Comparison of ENCODE assay signal across 10 cellular contexts in genomic region chr1:28313710-28314510, GRCh38. TPM values are rescaled to one million over a fixed set of nuclear protein-coding genes. Genes with fewer than 3 reads are reported as not detected.
DNase-seq lines count a peak whose midpoint lies in the region; ATAC-seq, FAIRE-seq and TF ChIP-seq lines count a peak whose summit lies in the region.
"Had no signal": no experiment of that assay in that cellular context is flagged by ENCODE, and none has a peak within 500 bp of the region (broad histone marks: within the 10 kb centered on the region; RNA-seq: fewer than 3 reads in every experiment).

No MANE protein-coding gene starts in this region.

- CTCF ChIA-PET in H1 (lab: Charles Lee; ENCODE audit: partially characterized antibody), result interaction anchor here (1.1 to 2.2 kb wide), 3 partner anchors 9 to 65 kb away, joined by 3 to 7 read pairs (median 4); no protein-coding TSS in a partner anchor
- CTCF ChIA-PET in activated CD8-positive, alpha-beta T cell treated with anti-CD3 and anti-CD28 coated beads, Interleukin-2, amount 10 ng/mL, durations not matched to agents 7 days and 5 days (lab: Charles Lee), result interaction anchor here (1.0 to 1.2 kb wide), 2 partner anchors 15 to 46 kb away, joined by 3 to 4 read pairs; partner anchors contain the start of gene MED18

- H3K4me3 ChIP-seq in MG63 (no peak overlapping the region), H1 (ENCODE audit: extremely low read depth in 1 of 4, insufficient read depth in 2 of 4, low read depth in 3 of 4, low read length in 4 of 4) (no peak overlapping the region), WERI-Rb-1 (ENCODE audit: low read depth, low read length) (no peak overlapping the region)

- DNase-seq in MG63 (peak; percentile 65), H1 (ENCODE audit: low read depth in 1 of 2, low spot score in 2 of 2) (no peak), mucosa of gallbladder (ENCODE audit: low spot score) (peak; percentile 74), WERI-Rb-1 (no peak)
- DNase-seq in stimulated activated CD4-positive, alpha-beta T cell treated with anti-CD3 and anti-CD28 coated beads, Interleukin-12 subunit alpha, Interleukin-12 subunit beta, amount 100 ng/mL, for 4 hours, result no peak
- no peak for DNase-seq in stimulated activated CD4-positive, alpha-beta T cell treated with anti-CD3 and anti-CD28 coated beads, Interleukin-4, amount 100 ng/mL, for 24 hours
- DNase-seq in activated CD8-positive, alpha-beta T cell treated with anti-CD3 and anti-CD28 coated beads, Interleukin-2, amount 10 ng/mL, durations not matched to agents 7 days and 5 days, result no peak
- DNase-seq: central memory CD4-positive, alpha-beta T cell had no signal

- no peaks in the 10 kb centered on the region for H3K79me2 ChIP-seq in H1 (ENCODE audit: control insufficient read depth in 1 of 2, insufficient read depth in 2 of 2, low read length in 2 of 2)

- H3K27me3 ChIP-seq in MG63 (no peaks in the 10 kb centered on the region), H1 (replicated peaks in 1 of 4; ENCODE audit: control insufficient read depth in 3 of 4, extremely low read depth in 1 of 4, insufficient read depth in 3 of 4, low read length in 3 of 4) (no peaks in the 10 kb centered on the region), WERI-Rb-1 (ENCODE audit: insufficient read depth, low read depth, severe bottlenecking) (peaks cover under 1% of the 10 kb centered on the region)

- FAIRE-seq in H1 (lab: Jason Lieb, UNC), result no peak

- peak overlapping the region; percentile 89 for H4K8ac ChIP-seq in H1 (ENCODE audit: extremely low read depth, insufficient read depth, low read length)

- no peaks in the 10 kb centered on the region for H3K36me3 ChIP-seq in MG63
- H3K36me3 ChIP-seq in H1 (ENCODE audit: control insufficient read depth in 2 of 4, insufficient read depth in 4 of 4, low read length in 3 of 4), result no peaks in the 10 kb centered on the region
- H3K36me3 ChIP-seq in WERI-Rb-1, result no peaks in the 10 kb centered on the region

- H3K4me1 Mint-ChIP-seq in activated CD8-positive, alpha-beta T cell treated with anti-CD3 and anti-CD28 coated beads, Interleukin-2, amount 10 ng/mL, durations not matched to agents 7 days and 5 days (ENCODE audit: low read depth), result no peaks in the 10 kb centered on the region
- H3K4me1 Mint-ChIP-seq: memory B cell had no signal

- POLR2A ChIA-PET in H1 (lab: Charles Lee; ENCODE audit: partially characterized antibody), result interaction anchor here (0.6 to 2.4 kb wide), 6 partner anchors 14 to 195 kb away, joined by 3 to 7 read pairs (median 4); partner anchors contain the start of gene MED18
- POLR2A ChIA-PET in activated CD8-positive, alpha-beta T cell treated with anti-CD3 and anti-CD28 coated beads, Interleukin-2, amount 10 ng/mL, durations not matched to agents 7 days and 5 days (lab: Charles Lee), result interaction anchor here (1.4 kb wide), 1 partner anchor 15 kb away, joined by 6 read pairs; the partner anchor contains the start of gene MED18

- no peak overlapping the region for H3K14ac ChIP-seq in H1 (ENCODE audit: insufficient read length)

- H3K23ac ChIP-seq in H1 (ENCODE audit: insufficient read length), result no peak overlapping the region

- H3K4me2 ChIP-seq in H1 (ENCODE audit: insufficient read depth in 1 of 2, low read depth in 2 of 2, low read length in 2 of 2), result no peak overlapping the region

- no peak overlapping the region for H3K56ac ChIP-seq in H1 (replicated peaks; ENCODE audit: insufficient read length, low read depth, low read length)

- ATAC-seq in activated CD8-positive, alpha-beta T cell treated with anti-CD3 and anti-CD28 coated beads, Interleukin-2, amount 10 ng/mL, durations not matched to agents 7 days and 5 days, result no peak

- H2BK12ac ChIP-seq in H1 (ENCODE audit: low read depth, low read length), result no peak overlapping the region

- H2BK15ac ChIP-seq in H1 (ENCODE audit: low read length), result no peak overlapping the region

- 0 out of 2 replicates have a peak overlapping the region, but pooled peaks have one; percentile 14 for H3K18ac ChIP-seq in H1 (ENCODE audit: extremely low read depth, low read length)

- no peak for TF ChIP-seq RAD21 in H1 (IDR thresholded peaks at IDR 0.05 in 1 of 2, conservative IDR thresholded peaks at IDR 0.05 in 1 of 2; ENCODE audit: low read depth in 2 of 2, low read length in 2 of 2)

- H3K27me3 Mint-ChIP-seq in activated CD8-positive, alpha-beta T cell treated with anti-CD3 and anti-CD28 coated beads, Interleukin-2, amount 10 ng/mL, durations not matched to agents 7 days and 5 days (ENCODE audit: low read depth), result peaks cover 3% of the 10 kb centered on the region
- H3K27me3 Mint-ChIP-seq: memory B cell had no signal

- TF ChIP-seq POLR2A in H1 (IDR thresholded peaks at IDR 0.05; ENCODE audit: control extremely low read depth in 1 of 2, low read depth in 2 of 2, low read length in 2 of 2), result no peak

- no peak overlapping the region for H2AK5ac ChIP-seq in H1 (ENCODE audit: low read depth, low read length)

- no peaks in the 10 kb centered on the region for H3K79me1 ChIP-seq in H1 (ENCODE audit: low read depth, low read length)

- TF ChIP-seq EP300 in H1 (IDR thresholded peaks at IDR 0.05; ENCODE audit: borderline replicate concordance in 1 of 2, low read depth in 2 of 2, low read length in 2 of 2), result no peak

- no peak overlapping the region; a peak in 1 of 7 replicates for H3K9ac ChIP-seq in H1 (replicated peaks in 1 of 4; ENCODE audit: extremely low read depth in 1 of 4, low read depth in 3 of 4, low read length in 3 of 4)

- no peaks in the 10 kb centered on the region for H3K23me2 ChIP-seq in H1 (ENCODE audit: low read depth, low read length)

- H2BK120ac ChIP-seq in H1 (replicated peaks; ENCODE audit: low read depth, low read length), result no peak overlapping the region

- H3K4me1 ChIP-seq in H1 (replicated peaks in 1 of 4; ENCODE audit: control insufficient read depth in 3 of 4, insufficient read depth in 4 of 4, low read length in 3 of 4), result no peaks in the 10 kb centered on the region

- no peak overlapping the region for H3K4ac ChIP-seq in H1 (replicated peaks; ENCODE audit: insufficient read length, low read depth, low read length)

- H3K9me3 Mint-ChIP-seq in activated CD8-positive, alpha-beta T cell treated with anti-CD3 and anti-CD28 coated beads, Interleukin-2, amount 10 ng/mL, durations not matched to agents 7 days and 5 days (ENCODE audit: insufficient read depth), result no peaks in the 10 kb centered on the region
- H3K9me3 Mint-ChIP-seq: memory B cell had no signal

- no peak overlapping the region for H2AFZ ChIP-seq in H1 (ENCODE audit: low read length)

- H4K20me1 ChIP-seq in H1 (replicated peaks in 1 of 2; ENCODE audit: control insufficient read depth in 1 of 2, insufficient read depth in 2 of 2, low read length in 2 of 2), result no peaks in the 10 kb centered on the region

- no peak overlapping the region for H2BK5ac ChIP-seq in H1 (ENCODE audit: low read depth, low read length)

- no peak overlapping the region for H3K27ac Mint-ChIP-seq in activated CD8-positive, alpha-beta T cell treated with anti-CD3 and anti-CD28 coated beads, Interleukin-2, amount 10 ng/mL, durations not matched to agents 7 days and 5 days
- H3K27ac Mint-ChIP-seq: memory B cell had no signal

- no peak overlapping the region for H4K5ac ChIP-seq in H1 (ENCODE audit: insufficient read length, low read depth, low read length)

- no peak overlapping the region for H2BK20ac ChIP-seq in H1 (ENCODE audit: low read length)

- H4K91ac ChIP-seq in H1 (replicated peaks; ENCODE audit: insufficient read length, low read length), result no peak overlapping the region

- no peak for TF ChIP-seq CTCF in C4-2B (conservative IDR thresholded peaks at IDR 0.05)
- TF ChIP-seq CTCF in H1 (IDR thresholded peaks at IDR 0.05; ENCODE audit: control extremely low read depth in 1 of 3, insufficient read depth in 1 of 3, low read depth in 1 of 3, low read length in 3 of 3), result no peak
- TF ChIP-seq CTCF in WERI-Rb-1 (IDR thresholded peaks at IDR 0.05; ENCODE audit: low read depth, low read length), result no peak

- H3K27ac ChIP-seq in C4-2B, result peak overlapping the region; percentile 22
- H3K27ac ChIP-seq in H1 (ENCODE audit: low read depth, low read length), result no peak overlapping the region
- no peak overlapping the region for H3K27ac ChIP-seq in WERI-Rb-1

- 86% methylated on average over 6 of the region's 6 CpGs; no CpG with 5 or more reads in 1 of the 2 experiments for WGBS in H1 (ENCODE audit: extremely low coverage in 1 of 2, insufficient coverage in 1 of 2, insufficient read length in 1 of 2, insufficient replicate concordance in 2 of 2, low coverage in 1 of 2, low lambda C conversion rate in 2 of 2, missing lambda C conversion rate in 1 of 2), 2 experiments

- no peaks in the 10 kb centered on the region for H3K36me3 Mint-ChIP-seq in activated CD8-positive, alpha-beta T cell treated with anti-CD3 and anti-CD28 coated beads, Interleukin-2, amount 10 ng/mL, durations not matched to agents 7 days and 5 days (ENCODE audit: low read depth)
- H3K36me3 Mint-ChIP-seq: memory B cell had no signal

- H3K9me3 ChIP-seq in MG63 (no peaks in the 10 kb centered on the region), H1 (ENCODE audit: insufficient read depth in 2 of 2, low read depth in 1 of 2, low read length in 1 of 2) (no peaks in the 10 kb centered on the region), WERI-Rb-1 (ENCODE audit: severe bottlenecking) (peaks cover under 1% of the 10 kb centered on the region)

- no peak overlapping the region for H3K4me3 Mint-ChIP-seq in activated CD8-positive, alpha-beta T cell treated with anti-CD3 and anti-CD28 coated beads, Interleukin-2, amount 10 ng/mL, durations not matched to agents 7 days and 5 days
- H3K4me3 Mint-ChIP-seq: memory B cell had no signal

RNA-seq across cellular contexts. Expression of gene MED18, which starts 14.9 kb away (rescaled TPM):
- total RNA-seq in MG63 (2014; rRNA removed; shearing (Covaris generic); ENCODE audit: low replicate concordance), result 21.1 and 30.0 TPM in 2 replicates
- total RNA-seq in H1 (2021; fragmentation: NEBNext Ultra II Directional; extraction: Animal tissue kit (Norgen Biotek cat#: 25700)), result 10.4 and 13.7 TPM in 2 replicates
- polyA plus RNA-seq in H1 (2011; rRNA removed), result 17.3 and 17.5 TPM in 2 replicates
- 16.2 TPM for polyA plus RNA-seq in H1 (2011; cell fraction: cytosol; rRNA removed)
- polyA plus RNA-seq in H1 (2011; cell fraction: nucleus; rRNA removed), result 16.7 TPM
- 16.1 to 19.7 TPM (median 16.4 TPM) in 4 replicates for polyA plus RNA-seq in H1 (2012, experiment 1 of 2)
- 22.1 TPM for polyA plus RNA-seq in H1 (2012, experiment 2 of 2)
- polyA plus RNA-seq in H1 (2013, experiment 1 of 2), result 8.0 TPM
- 8.4 TPM for polyA plus RNA-seq in H1 (2013, experiment 2 of 2)
- polyA minus RNA-seq in H1 (2011; rRNA and poly(A)+ RNA removed), result 42.5 and 46.4 TPM in 2 replicates
- polyA minus RNA-seq in H1 (2011; cell fraction: cytosol; rRNA and poly(A)+ RNA removed), result 19.9 TPM
- polyA minus RNA-seq in H1 (2011; cell fraction: nucleus; rRNA and poly(A)+ RNA removed), result 10.2 TPM
- 13.1 TPM for total RNA-seq in mucosa of gallbladder
- 10 to 100 TPM; 18.4 to 21.7 TPM for total RNA-seq in activated CD8-positive, alpha-beta T cell treated with anti-CD3 and anti-CD28 coated beads, Interleukin-2, amount 10 ng/mL, durations not matched to agents 7 days and 5 days

RNA-seq across cellular contexts. Expression of gene SESN2, which starts 54.6 kb away (rescaled TPM):
- total RNA-seq in MG63 (2014; rRNA removed; shearing (Covaris generic); ENCODE audit: low replicate concordance), result 13.4 and 19.0 TPM in 2 replicates
- total RNA-seq in H1 (2021; fragmentation: NEBNext Ultra II Directional; extraction: Animal tissue kit (Norgen Biotek cat#: 25700)), result 22.6 and 25.1 TPM in 2 replicates
- polyA plus RNA-seq in H1 (2011; rRNA removed), result 33.0 and 54.4 TPM in 2 replicates
- polyA plus RNA-seq in H1 (2011; cell fraction: cytosol; rRNA removed), result 37.0 TPM
- 57.7 TPM for polyA plus RNA-seq in H1 (2011; cell fraction: nucleus; rRNA removed)
- 21.4 to 30.0 TPM (median 25.6 TPM) in 4 replicates for polyA plus RNA-seq in H1 (2012, experiment 1 of 2)
- 37.1 TPM for polyA plus RNA-seq in H1 (2012, experiment 2 of 2)
- polyA plus RNA-seq in H1 (2013, experiment 1 of 2), result 20.7 TPM
- polyA plus RNA-seq in H1 (2013, experiment 2 of 2), result 19.6 TPM
- 35.6 and 41.8 TPM in 2 replicates for polyA minus RNA-seq in H1 (2011; rRNA and poly(A)+ RNA removed)
- polyA minus RNA-seq in H1 (2011; cell fraction: cytosol; rRNA and poly(A)+ RNA removed), result 33.8 TPM
- 23.1 TPM for polyA minus RNA-seq in H1 (2011; cell fraction: nucleus; rRNA and poly(A)+ RNA removed)
- 19.6 TPM for total RNA-seq in mucosa of gallbladder
- 10 to 100 TPM; 12.5 to 12.6 TPM for total RNA-seq in activated CD8-positive, alpha-beta T cell treated with anti-CD3 and anti-CD28 coated beads, Interleukin-2, amount 10 ng/mL, durations not matched to agents 7 days and 5 days

RNA-seq across cellular contexts. Expression of gene PHACTR4, which starts 55.6 kb away (rescaled TPM):
- 0.07 and 6.9 TPM in 2 replicates for total RNA-seq in MG63 (2014; rRNA removed; shearing (Covaris generic); ENCODE audit: low replicate concordance)
- total RNA-seq in H1 (2021; fragmentation: NEBNext Ultra II Directional; extraction: Animal tissue kit (Norgen Biotek cat#: 25700)), result 54.1 and 57.8 TPM in 2 replicates
- 18.6 and 23.7 TPM in 2 replicates for polyA plus RNA-seq in H1 (2011; rRNA removed)
- 16.2 TPM for polyA plus RNA-seq in H1 (2011; cell fraction: cytosol; rRNA removed)
- polyA plus RNA-seq in H1 (2011; cell fraction: nucleus; rRNA removed), result 15.2 TPM
- 32.1 to 39.0 TPM (median 33.3 TPM) in 4 replicates for polyA plus RNA-seq in H1 (2012, experiment 1 of 2)
- 12.7 TPM for polyA plus RNA-seq in H1 (2012, experiment 2 of 2)
- 32.1 TPM for polyA plus RNA-seq in H1 (2013, experiment 1 of 2)
- polyA plus RNA-seq in H1 (2013, experiment 2 of 2), result 32.6 TPM
- 22.5 and 24.7 TPM in 2 replicates for polyA minus RNA-seq in H1 (2011; rRNA and poly(A)+ RNA removed)
- 16.1 TPM for polyA minus RNA-seq in H1 (2011; cell fraction: cytosol; rRNA and poly(A)+ RNA removed)
- polyA minus RNA-seq in H1 (2011; cell fraction: nucleus; rRNA and poly(A)+ RNA removed), result 17.2 TPM
- total RNA-seq in mucosa of gallbladder, result 36.5 TPM
- 10 to 100 TPM; 29.4 to 30.8 TPM for total RNA-seq in activated CD8-positive, alpha-beta T cell treated with anti-CD3 and anti-CD28 coated beads, Interleukin-2, amount 10 ng/mL, durations not matched to agents 7 days and 5 days

Comparison
In these comparisons a context has a peak if more than half of its experiments do, and no peak if none do; other contexts are left out.
1. DNase-seq: peak in MG63 (single experiment) and mucosa of gallbladder (single experiment); none in H1 (0 of 2), stimulated activated CD4-positive, alpha-beta T cell treated with anti-CD3 and anti-CD28 coated beads, Interleukin-12 subunit alpha, Interleukin-12 subunit beta, amount 100 ng/mL, for 4 hours (single experiment), stimulated activated CD4-positive, alpha-beta T cell treated with anti-CD3 and anti-CD28 coated beads, Interleukin-4, amount 100 ng/mL, for 24 hours (single experiment), activated CD8-positive, alpha-beta T cell treated with anti-CD3 and anti-CD28 coated beads, Interleukin-2, amount 10 ng/mL, durations not matched to agents 7 days and 5 days (single experiment) and WERI-Rb-1 (single experiment).